In genomic region chr13:105665284-105665683, GRCh38 we compare ENCODE assay signal across 25 cellular contexts.
DNase-seq lines count a peak whose midpoint lies in the region; ATAC-seq, FAIRE-seq and TF ChIP-seq lines count a peak whose summit lies in the region.
"Had no signal": no experiment of that assay in that cellular context is flagged by ENCODE, and none has a peak within 500 bp of the region (broad histone marks: within the 10 kb centered on the region; RNA-seq: fewer than 3 reads in every experiment).

No MANE protein-coding gene starts in this region.

- intact Hi-C loops in heart right ventricle (cut with DNase I) = loop anchor here in 1 of 10 donors (5.0 kb wide), 1 partner anchor 283 kb away; no protein-coding TSS in a partner anchor

- H3K27me3 Mint-ChIP-seq in astrocyte (ENCODE audit: low read depth, unreplicated experiment) = no peaks in the 10 kb centered on the region
- no peaks in the 10 kb centered on the region for H3K27me3 Mint-ChIP-seq in T-helper 17 cell
- H3K27me3 Mint-ChIP-seq: activated CD4-positive, alpha-beta T cell treated with anti-CD3 and anti-CD28 coated beads, Interleukin-2, amount 10 ng/mL, durations not matched to agents 24 days and 14 days; CD4-positive, alpha-beta memory T cell had no signal

- H3K27ac Mint-ChIP-seq in astrocyte (ENCODE audit: unreplicated experiment) (peak overlapping the region; percentile 87), T-helper 17 cell (no peak overlapping the region)
- H3K27ac Mint-ChIP-seq: activated CD4-positive, alpha-beta T cell treated with anti-CD3 and anti-CD28 coated beads, Interleukin-2, amount 10 ng/mL, durations not matched to agents 24 days and 14 days; activated naive CD4-positive, alpha-beta T cell treated with anti-CD3 and anti-CD28 coated beads for 36 hours; CD4-positive, alpha-beta memory T cell had no signal

- H3K9me3 Mint-ChIP-seq in astrocyte (ENCODE audit: unreplicated experiment) = peaks cover 1% of the 10 kb centered on the region
- H3K9me3 Mint-ChIP-seq: activated CD4-positive, alpha-beta T cell treated with anti-CD3 and anti-CD28 coated beads, Interleukin-2, amount 10 ng/mL, durations not matched to agents 24 days and 14 days; activated naive CD4-positive, alpha-beta T cell treated with anti-CD3 and anti-CD28 coated beads for 36 hours had no signal

- peak overlapping the region; percentile 46 for H3K4me2 ChIP-seq in astrocyte (ENCODE audit: low read length)

- WGBS in heart right ventricle, 2 donors = 89 to 90% methylated on average over 1 of the region's 1 CpG

- H3K27me3 ChIP-seq in astrocyte (ENCODE audit: insufficient read depth, low read length) (no peaks in the 10 kb centered on the region), heart right ventricle (no peaks in the 10 kb centered on the region)
- H3K27me3 ChIP-seq: cardiac muscle cell, ovary, transverse colon had no signal

- H3K4me1 ChIP-seq in astrocyte (ENCODE audit: insufficient read depth, low read length) = peaks cover 8% of the 10 kb centered on the region
- no peaks in the 10 kb centered on the region for H3K4me1 ChIP-seq in heart right ventricle
- H3K4me1 ChIP-seq: left ventricle myocardium inferior had no signal

- H3K4me1 Mint-ChIP-seq in astrocyte (ENCODE audit: low read depth, unreplicated experiment) (peaks cover 19% of the 10 kb centered on the region), T-helper 17 cell (no peaks in the 10 kb centered on the region)
- H3K4me1 Mint-ChIP-seq: activated CD4-positive, alpha-beta T cell treated with anti-CD3 and anti-CD28 coated beads, Interleukin-2, amount 10 ng/mL, durations not matched to agents 24 days and 14 days; CD4-positive, alpha-beta memory T cell had no signal

- no peaks in the 10 kb centered on the region for H3K9me3 ChIP-seq in astrocyte (ENCODE audit: insufficient read depth, low read depth, low read length)
- no peaks in the 10 kb centered on the region for H3K9me3 ChIP-seq in heart right ventricle
- H3K9me3 ChIP-seq in T-helper 17 cell (ENCODE audit: control insufficient read depth, low read length, poor library complexity, severe bottlenecking) = no peaks in the 10 kb centered on the region
- H3K9me3 ChIP-seq: left ventricle myocardium inferior, ovary, transverse colon had no signal

- no peaks in the 10 kb centered on the region for H3K79me2 ChIP-seq in astrocyte (ENCODE audit: insufficient read depth, low read length)

- peak overlapping the region; percentile 1 for H2AFZ ChIP-seq in astrocyte (ENCODE audit: low read depth, low read length)

- DNase-seq in A172 (ENCODE audit: low spot score) (peak; percentile 16), HS-27A (ENCODE audit: low read depth) (peak; percentile 46), astrocyte (ENCODE audit: low read depth) (peak; percentile 91), iris pigment epithelial cell (ENCODE audit: low read depth) (peak; percentile 69), DMS114 treated with DMSO at 0.1 percent for 48 hours (lab: John Stamatoyannopoulos, UW; ENCODE audit: unreplicated experiment) (no peak), heart right ventricle (no peak), T-helper 17 cell (no peak)
- DNase-seq: 8988T; activated CD4-positive, alpha-beta T cell treated with anti-CD3 and anti-CD28 coated beads, Interleukin-2, amount 10 ng/mL, durations not matched to agents 24 days and 14 days; activated naive CD4-positive, alpha-beta T cell treated with anti-CD3 and anti-CD28 coated beads for 36 hours; activated T-cell treated with anti-CD3 and anti-CD28 coated beads for 4 hours; CD4-positive, alpha-beta memory T cell; effector CD8-positive, alpha-beta T cell; left ventricle myocardium inferior; MM.1S; NCI-H187 treated with DMSO at 0.1 percent for 48 hours; NCI-H524; ovary; stimulated activated CD4-positive, alpha-beta T cell treated with anti-CD3 and anti-CD28 coated beads, Interleukin-4, amount 100 ng/mL, for 4 hours; transverse colon had no signal

- H3K4me3 ChIP-seq in astrocyte (ENCODE audit: insufficient read depth, low read depth, low read length) (no peak overlapping the region), heart right ventricle (no peak overlapping the region)
- H3K4me3 ChIP-seq: cardiac muscle cell, left ventricle myocardium inferior, ovary, transverse colon had no signal

- H4K20me1 ChIP-seq in astrocyte (ENCODE audit: insufficient read depth, low read length) = no peaks in the 10 kb centered on the region

- FAIRE-seq in astrocyte (lab: Jason Lieb, UNC) = peak; percentile 39
- FAIRE-seq: G401.6, HTR-8/SVneo, TTC549 had no signal

- H3K36me3 Mint-ChIP-seq in astrocyte (ENCODE audit: low read depth, unreplicated experiment) = no peaks in the 10 kb centered on the region
- H3K36me3 Mint-ChIP-seq in T-helper 17 cell (ENCODE audit: low read depth) = no peaks in the 10 kb centered on the region
- H3K36me3 Mint-ChIP-seq: CD4-positive, alpha-beta memory T cell had no signal

- TF ChIP-seq CTCF in astrocyte (IDR thresholded peaks at IDR 0.05; ENCODE audit: insufficient read depth, low read depth, low read length) (no peak), heart right ventricle (IDR thresholded peaks at IDR 0.05) (no peak)

- H3K36me3 ChIP-seq in astrocyte (ENCODE audit: insufficient read depth, low read length) = no peaks in the 10 kb centered on the region
- no peaks in the 10 kb centered on the region for H3K36me3 ChIP-seq in heart right ventricle
- H3K36me3 ChIP-seq: cardiac muscle cell, left ventricle myocardium inferior, ovary, transverse colon had no signal

- ATAC-seq in HG02938 (IDR thresholded peaks at IDR 0.05; ENCODE audit: unreplicated experiment) (no peak), heart right ventricle (no peak), T-helper 17 cell (no peak)

- no peak overlapping the region for H3K4me3 Mint-ChIP-seq in astrocyte (ENCODE audit: unreplicated experiment)
- no peak overlapping the region for H3K4me3 Mint-ChIP-seq in T-helper 17 cell
- H3K4me3 Mint-ChIP-seq: activated CD4-positive, alpha-beta T cell treated with anti-CD3 and anti-CD28 coated beads, Interleukin-2, amount 10 ng/mL, durations not matched to agents 24 days and 14 days; activated naive CD4-positive, alpha-beta T cell treated with anti-CD3 and anti-CD28 coated beads for 36 hours; CD4-positive, alpha-beta memory T cell had no signal

- H3K9ac ChIP-seq in astrocyte (ENCODE audit: low read length) = no peak overlapping the region

- H3K27ac ChIP-seq in astrocyte (ENCODE audit: low read depth, low read length) (peak overlapping the region; percentile 22), heart right ventricle (no peak overlapping the region)
- H3K27ac ChIP-seq: cardiac muscle cell, left ventricle myocardium inferior, ovary, transverse colon had no signal

Comparison
In these comparisons a context has a peak if more than half of its experiments do, and no peak if none do; other contexts are left out.
1. DNase-seq: peak in A172 (single experiment), HS-27A (single experiment), astrocyte (single experiment) and iris pigment epithelial cell (single experiment); none in DMS114 treated with DMSO at 0.1 percent for 48 hours (single experiment), heart right ventricle (0 of 2) and T-helper 17 cell (0 of 3).